22 cellular contexts compared by ENCODE assay signal in genomic region chr6:95847061-95847460, GRCh38.
"Had no signal": no experiment of that assay in that cellular context is flagged by ENCODE, and none has a peak within 500 bp of the region (broad histone marks: within the 10 kb centered on the region; RNA-seq: fewer than 3 reads in every experiment).

No MANE protein-coding gene starts in this region.

- DNase-seq: activated B cell treated with CpG ODN at 0.5 μM for 24 hours; activated CD4-positive, alpha-beta T cell treated with anti-CD3 and anti-CD28 coated beads for 48 hours; activated CD8-positive, alpha-beta memory T cell treated with anti-CD3 and anti-CD28 coated beads, Interleukin-2, amount 50 U/mL, for 48 hours; activated CD8-positive, alpha-beta T cell treated with anti-CD3 and anti-CD28 coated beads for 36 hours; activated gamma-delta T cell treated with Interleukin-2 at 50 U/mL for 16 hours; activated naive CD8-positive, alpha-beta T cell treated with anti-CD3 and anti-CD28 coated beads for 36 hours; activated T-cell treated with anti-CD3 and anti-CD28 coated beads, Interleukin-2, amount 50 U/mL, for 72 hours; body of pancreas; central memory CD4-positive, alpha-beta T cell; effector CD4-positive, alpha-beta T cell; esophagus squamous epithelium; kidney glomerular epithelial cell; naive thymus-derived CD8-positive, alpha-beta T cell; right cardiac atrium; stimulated activated CD4-positive, alpha-beta T cell treated with anti-CD3 and anti-CD28 coated beads, Interleukin-15, amount 100 ng/mL, for 24 hours; stimulated activated CD4-positive, alpha-beta T cell treated with anti-CD3 and anti-CD28 coated beads, Interleukin-4, amount 100 ng/mL, for 1 hour; stimulated activated naive B cell treated with anti-CD40 and anti-IgM and Interleukin-4, amounts not matched to agents 10 μg/mL and 1 μg/mL and 100 μg/mL, for 72 hours; uterus had no signal

- H3K9me3 Mint-ChIP-seq: activated B cell treated with CpG ODN at 0.5 μM for 24 hours; activated CD8-positive, alpha-beta T cell treated with anti-CD3 and anti-CD28 coated beads for 36 hours; stimulated activated naive B cell treated with anti-CD40 and anti-IgM and Interleukin-4, amounts not matched to agents 10 μg/mL and 1 μg/mL and 100 μg/mL, for 72 hours had no signal

- H3K27me3 Mint-ChIP-seq: activated B cell treated with CpG ODN at 0.5 μM for 24 hours; activated CD8-positive, alpha-beta T cell treated with anti-CD3 and anti-CD28 coated beads for 36 hours; activated naive CD8-positive, alpha-beta T cell treated with anti-CD3 and anti-CD28 coated beads for 36 hours; stimulated activated naive B cell treated with anti-CD40 and anti-IgM and Interleukin-4, amounts not matched to agents 10 μg/mL and 1 μg/mL and 100 μg/mL, for 72 hours had no signal

- H3K36me3 Mint-ChIP-seq: activated naive CD8-positive, alpha-beta T cell treated with anti-CD3 and anti-CD28 coated beads for 36 hours; naive thymus-derived CD8-positive, alpha-beta T cell; stimulated activated naive B cell treated with anti-CD40 and anti-IgM and Interleukin-4, amounts not matched to agents 10 μg/mL and 1 μg/mL and 100 μg/mL, for 72 hours had no signal

- H3K27ac ChIP-seq: body of pancreas, coronary artery, esophagus squamous epithelium, skin epidermis, tibial nerve, uterus had no signal

- H3K4me3 ChIP-seq: body of pancreas, coronary artery, esophagus squamous epithelium, lung, skin epidermis, tibial nerve, uterus had no signal

- H3K27me3 ChIP-seq: body of pancreas, esophagus squamous epithelium, tibial nerve, uterus had no signal

- H3K9me3 ChIP-seq: body of pancreas, esophagus squamous epithelium, tibial nerve, uterus had no signal

- H3K4me1 ChIP-seq: body of pancreas, esophagus squamous epithelium, tibial nerve, uterus had no signal

- H3K36me3 ChIP-seq: esophagus squamous epithelium, tibial nerve, uterus had no signal

- H3K4me1 Mint-ChIP-seq: activated B cell treated with CpG ODN at 0.5 μM for 24 hours; activated naive CD8-positive, alpha-beta T cell treated with anti-CD3 and anti-CD28 coated beads for 36 hours; naive thymus-derived CD8-positive, alpha-beta T cell; stimulated activated naive B cell treated with anti-CD40 and anti-IgM and Interleukin-4, amounts not matched to agents 10 μg/mL and 1 μg/mL and 100 μg/mL, for 72 hours had no signal

- H3K4me3 Mint-ChIP-seq: activated B cell treated with CpG ODN at 0.5 μM for 24 hours; activated CD8-positive, alpha-beta T cell treated with anti-CD3 and anti-CD28 coated beads for 36 hours; activated naive CD8-positive, alpha-beta T cell treated with anti-CD3 and anti-CD28 coated beads for 36 hours; activated T-cell treated with anti-CD3 and anti-CD28 coated beads, Interleukin-2, amount 50 U/mL, for 72 hours; naive thymus-derived CD8-positive, alpha-beta T cell; stimulated activated naive B cell treated with anti-CD40 and anti-IgM and Interleukin-4, amounts not matched to agents 10 μg/mL and 1 μg/mL and 100 μg/mL, for 72 hours had no signal

- H3K27ac Mint-ChIP-seq: activated B cell treated with CpG ODN at 0.5 μM for 24 hours; activated CD8-positive, alpha-beta T cell treated with anti-CD3 and anti-CD28 coated beads for 36 hours; activated naive CD8-positive, alpha-beta T cell treated with anti-CD3 and anti-CD28 coated beads for 36 hours; activated T-cell treated with anti-CD3 and anti-CD28 coated beads, Interleukin-2, amount 50 U/mL, for 72 hours; naive thymus-derived CD8-positive, alpha-beta T cell; stimulated activated naive B cell treated with anti-CD40 and anti-IgM and Interleukin-4, amounts not matched to agents 10 μg/mL and 1 μg/mL and 100 μg/mL, for 72 hours had no signal
